ENCODE assay signal across 19 cellular contexts in the genomic region with DNA sequence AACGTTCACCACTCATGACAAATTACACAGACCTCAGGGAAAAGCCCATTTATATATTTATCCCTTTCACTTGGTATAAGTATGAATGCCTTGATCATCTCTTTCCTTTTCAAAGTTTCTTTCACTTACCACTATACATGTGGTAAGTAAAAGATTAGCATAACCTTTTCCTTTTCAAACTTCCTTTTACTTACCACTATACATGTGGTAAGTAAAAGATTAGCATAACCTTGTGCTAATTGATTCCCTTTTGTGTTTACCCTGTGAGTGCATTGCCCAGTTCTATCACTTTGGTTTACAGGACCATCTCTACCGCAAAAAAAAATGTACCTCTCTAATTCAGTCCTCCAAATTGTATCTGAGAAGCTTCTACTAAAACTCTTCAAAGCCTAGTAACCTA. TPM values are rescaled to one million over a fixed set of nuclear protein-coding genes. Genes with fewer than 3 reads are reported as not detected.
DNase-seq lines count a peak whose midpoint lies in the region; ATAC-seq, FAIRE-seq and TF ChIP-seq lines count a peak whose summit lies in the region.
"Had no signal": no experiment of that assay in that cellular context is flagged by ENCODE, and none has a peak within 500 bp of the region (broad histone marks: within the 10 kb centered on the region; RNA-seq: fewer than 3 reads in every experiment).

No MANE protein-coding gene starts in this region.

- DNase-seq in A549 (ENCODE audit: low read depth in 1 of 2, low spot score in 1 of 2), result no peak
- DNase-seq in H1 (ENCODE audit: low read depth in 1 of 2, low spot score in 2 of 2), result no peak
- no peak for DNase-seq in lower lobe of right lung
- DNase-seq in neuronal stem cell (ENCODE audit: low spot score), result no peak
- DNase-seq in stimulated activated CD4-positive, alpha-beta T cell treated with anti-CD3 and anti-CD28 coated beads, Interleukin-15, amount 100 ng/mL, for 24 hours, result no peak
- DNase-seq: C1 segment of cervical spinal cord, KG1, NCI-H1048, NCI-H226, NCI-H69, Right ventricle myocardium superior, SK-N-SH had no signal

- H4K91ac ChIP-seq in H1 (replicated peaks; ENCODE audit: insufficient read length, low read length), result no peak overlapping the region
- H4K91ac ChIP-seq in neuronal stem cell (ENCODE audit: low read depth, low read length, poor library complexity), result no peak overlapping the region

- H2BK20ac ChIP-seq in H1 (ENCODE audit: low read length), result no peak overlapping the region

- H3K36me3 ChIP-seq in HUES48 (ENCODE audit: control insufficient read depth, insufficient read depth, low read length), result no peaks in the 10 kb centered on the region
- no peaks in the 10 kb centered on the region for H3K36me3 ChIP-seq in H1 (ENCODE audit: control insufficient read depth in 2 of 4, insufficient read depth in 4 of 4, low read length in 3 of 4)
- H3K36me3 ChIP-seq in lower lobe of right lung, result no peaks in the 10 kb centered on the region
- no peaks in the 10 kb centered on the region for H3K36me3 ChIP-seq in neuronal stem cell (replicated peaks in 1 of 2; ENCODE audit: control insufficient read depth in 2 of 2, insufficient read depth in 2 of 2, low read length in 2 of 2)

- TF ChIP-seq EP300 in A549 (IDR thresholded peaks at IDR 0.05) (no peak), H1 (IDR thresholded peaks at IDR 0.05; ENCODE audit: borderline replicate concordance in 1 of 2, low read depth in 2 of 2, low read length in 2 of 2) (no peak)

- H3K9ac ChIP-seq in HUES48 (ENCODE audit: low read depth, low read length) (no peak overlapping the region), H1 (replicated peaks in 1 of 4; ENCODE audit: extremely low read depth in 1 of 4, low read depth in 3 of 4, low read length in 3 of 4) (no peak overlapping the region), neuronal stem cell (ENCODE audit: low read depth, low read length, poor library complexity) (no peak overlapping the region)
- H3K9ac ChIP-seq: SK-N-SH had no signal

- H2BK5ac ChIP-seq in H1 (ENCODE audit: low read depth, low read length) (peak overlapping the region; percentile 97; the same call in 1 of the 2 replicates), neuronal stem cell (ENCODE audit: low read length) (no peak overlapping the region)

- H2BK15ac ChIP-seq in H1 (ENCODE audit: low read length) (no peak overlapping the region), neuronal stem cell (ENCODE audit: low read length) (no peak overlapping the region)

- no peak overlapping the region for H3K56ac ChIP-seq in H1 (replicated peaks; ENCODE audit: insufficient read length, low read depth, low read length)

- TF ChIP-seq RAD21 in A549 (conservative IDR thresholded peaks at IDR 0.05 in 1 of 2, IDR thresholded peaks at IDR 0.05 in 1 of 2), result no peak
- no peak for TF ChIP-seq RAD21 in H1 (IDR thresholded peaks at IDR 0.05 in 1 of 2, conservative IDR thresholded peaks at IDR 0.05 in 1 of 2; ENCODE audit: low read depth in 2 of 2, low read length in 2 of 2)

- ATAC-seq in A549 (no peak), GM19025 (IDR thresholded peaks at IDR 0.05; ENCODE audit: low read depth, unreplicated experiment) (peak; percentile 61), GM21515 (IDR thresholded peaks at IDR 0.05; ENCODE audit: unreplicated experiment) (no peak), lower lobe of right lung (no peak)
- ATAC-seq: Panc1 had no signal

- H3K18ac ChIP-seq in H1 (ENCODE audit: extremely low read depth, low read length) (peak overlapping the region; percentile 17; the same call in 1 of the 2 replicates), neuronal stem cell (ENCODE audit: low read length) (no peak overlapping the region)

- no peak overlapping the region for H3K4me2 ChIP-seq in A549
- H3K4me2 ChIP-seq in H1 (ENCODE audit: insufficient read depth in 1 of 2, low read depth in 2 of 2, low read length in 2 of 2), result no peak overlapping the region; a peak in 1 of 4 replicates
- H3K4me2 ChIP-seq in neuronal stem cell (ENCODE audit: insufficient read depth, low read length, poor library complexity, severe bottlenecking), result no peak overlapping the region
- H3K4me2 ChIP-seq: SK-N-SH had no signal

- H3K9me3 ChIP-seq in A549 (no peaks in the 10 kb centered on the region), HUES48 (ENCODE audit: control insufficient read depth, insufficient read depth, low read length) (peaks cover 4% of the 10 kb centered on the region; the same call in 1 of the 2 replicates), H1 (ENCODE audit: insufficient read depth in 2 of 2, low read depth in 1 of 2, low read length in 1 of 2) (0 out of 4 replicates have a peak, but pooled peaks cover 0 to 6% of the 10 kb centered on the region in 2 experiments), lower lobe of right lung (no peaks in the 10 kb centered on the region), neuronal stem cell (replicated peaks in 1 of 2; ENCODE audit: control insufficient read depth in 2 of 2, insufficient read depth in 1 of 2, low read depth in 1 of 2, low read length in 2 of 2) (no peaks in the 10 kb centered on the region)
- H3K9me3 ChIP-seq: SK-N-SH had no signal

- no peaks in the 10 kb centered on the region for H3K23me2 ChIP-seq in H1 (ENCODE audit: low read depth, low read length)

- no peak for TF ChIP-seq CTCF in A549 (IDR thresholded peaks at IDR 0.05)
- TF ChIP-seq CTCF in H1 (IDR thresholded peaks at IDR 0.05; ENCODE audit: control extremely low read depth in 1 of 3, insufficient read depth in 1 of 3, low read depth in 1 of 3, low read length in 3 of 3), result no peak
- TF ChIP-seq CTCF in lower lobe of right lung (IDR thresholded peaks at IDR 0.05), result no peak

- no peaks in the 10 kb centered on the region for H3K79me2 ChIP-seq in H1 (ENCODE audit: control insufficient read depth in 1 of 2, insufficient read depth in 2 of 2, low read length in 2 of 2)

- no peak overlapping the region for H2AK5ac ChIP-seq in H1 (ENCODE audit: low read depth, low read length)
- no peak overlapping the region for H2AK5ac ChIP-seq in neuronal stem cell (ENCODE audit: low read depth, low read length)

- H3K4ac ChIP-seq in H1 (replicated peaks; ENCODE audit: insufficient read length, low read depth, low read length), result no peak overlapping the region
- H3K4ac ChIP-seq in neuronal stem cell (ENCODE audit: low read length), result no peak overlapping the region

- intact Hi-C loops in lower lobe of right lung (cut with DNase I), result no loop called here

- no peak overlapping the region; the same call in 1 of the 2 replicates for H2BK12ac ChIP-seq in H1 (ENCODE audit: low read depth, low read length)
- no peak overlapping the region for H2BK12ac ChIP-seq in neuronal stem cell (ENCODE audit: low read length)

- peak overlapping the region; percentile 57 for H4K5ac ChIP-seq in H1 (ENCODE audit: insufficient read length, low read depth, low read length)

- H2BK120ac ChIP-seq in H1 (replicated peaks; ENCODE audit: low read depth, low read length) (no peak overlapping the region), neuronal stem cell (ENCODE audit: low read depth, low read length) (no peak overlapping the region)

- 52% methylated on average over 2 of the region's 2 CpGs for WGBS in A549 (ENCODE audit: missing lambda C conversion rate)
- WGBS in H1 (ENCODE audit: extremely low coverage in 1 of 2, insufficient coverage in 1 of 2, insufficient read length in 1 of 2, insufficient replicate concordance in 2 of 2, low coverage in 1 of 2, low lambda C conversion rate in 2 of 2, missing lambda C conversion rate in 1 of 2), 2 experiments, result 22% methylated on average over 2 of the region's 2 CpGs; no CpG with 5 or more reads in 1 of the 2 experiments
- WGBS in neuronal stem cell (ENCODE audit: extremely low coverage in 2 of 2, insufficient read length in 2 of 2, insufficient replicate concordance in 1 of 2), 2 donors, result no CpG with 5 or more reads among the region's 2 CpGs

- H4K8ac ChIP-seq in H1 (ENCODE audit: extremely low read depth, insufficient read depth, low read length), result no peak overlapping the region
- no peak overlapping the region for H4K8ac ChIP-seq in neuronal stem cell (ENCODE audit: low read depth, low read length)

- CTCF ChIA-PET in A549 (lab: Yijun Ruan, JAX) (no interaction called here), H1 (lab: Charles Lee; ENCODE audit: partially characterized antibody) (interaction anchor here (1.1 kb wide), 1 partner anchor 674 kb away, joined by 3 read pairs; no protein-coding TSS in a partner anchor)

- peak; percentile 96 for FAIRE-seq in A549 (lab: Jason Lieb, UNC)
- no peak for FAIRE-seq in H1 (lab: Jason Lieb, UNC)

- no peak overlapping the region for H3K23ac ChIP-seq in H1 (ENCODE audit: insufficient read length)
- H3K23ac ChIP-seq in neuronal stem cell (ENCODE audit: low read depth, low read length, poor library complexity), result no peak overlapping the region

- no peak overlapping the region for H3K27ac ChIP-seq in A549
- peak overlapping the region; percentile 59 for H3K27ac ChIP-seq in HUES48 (ENCODE audit: low read depth, low read length)
- H3K27ac ChIP-seq in H1 (ENCODE audit: low read depth, low read length), result no peak overlapping the region
- no peak overlapping the region for H3K27ac ChIP-seq in lower lobe of right lung
- no peak overlapping the region for H3K27ac ChIP-seq in neuronal stem cell (replicated peaks; ENCODE audit: low read length)
- H3K27ac ChIP-seq: HL-60 had no signal

- POLR2A ChIA-PET in A549 (lab: Yijun Ruan, JAX) (no interaction called here), H1 (lab: Charles Lee; ENCODE audit: partially characterized antibody) (interaction anchor here (0.8 to 1.0 kb wide), 2 partner anchors 10 to 674 kb away, joined by 3 read pairs; no protein-coding TSS in a partner anchor)

- H3K27me3 ChIP-seq in HUES48 (ENCODE audit: control insufficient read depth, insufficient read depth, low read length), result peaks cover 17% of the 10 kb centered on the region; the same call in 1 of the 2 replicates
- H3K27me3 ChIP-seq in H1 (replicated peaks in 1 of 4; ENCODE audit: control insufficient read depth in 3 of 4, extremely low read depth in 1 of 4, insufficient read depth in 3 of 4, low read length in 3 of 4), result no peaks in the 10 kb centered on the region
- no peaks in the 10 kb centered on the region for H3K27me3 ChIP-seq in lower lobe of right lung (ENCODE audit: low read depth)
- H3K27me3 ChIP-seq in neuronal stem cell (ENCODE audit: control insufficient read depth in 3 of 3, insufficient read depth in 3 of 3, low read depth in 1 of 3, low read length in 3 of 3), result peaks cover 0 to 3% (median 0%) of the 10 kb centered on the region in 3 experiments

- no peaks in the 10 kb centered on the region for H4K20me1 ChIP-seq in H1 (replicated peaks in 1 of 2; ENCODE audit: control insufficient read depth in 1 of 2, insufficient read depth in 2 of 2, low read length in 2 of 2)

- TF ChIP-seq POLR2A in A549 (IDR thresholded peaks at IDR 0.05; ENCODE audit: low read length) (no peak), H1 (IDR thresholded peaks at IDR 0.05; ENCODE audit: control extremely low read depth in 1 of 2, low read depth in 2 of 2, low read length in 2 of 2) (no peak)

- H3K14ac ChIP-seq in H1 (ENCODE audit: insufficient read length) (no peak overlapping the region), neuronal stem cell (ENCODE audit: low read length) (no peak overlapping the region)

- H3K4me3 ChIP-seq in A549 (no peak overlapping the region), HUES48 (ENCODE audit: low read depth, low read length) (peak overlapping the region; percentile 10; the same call in 1 of the 2 replicates), H1 (ENCODE audit: extremely low read depth in 1 of 4, insufficient read depth in 2 of 4, low read depth in 3 of 4, low read length in 4 of 4) (peak overlapping the region in 1 of 4 experiments; percentile 40; a peak in 1 of 8 replicates), lower lobe of right lung (no peak overlapping the region), neuronal stem cell (ENCODE audit: low read length in 2 of 2) (no peak overlapping the region)

- H3K79me1 ChIP-seq in H1 (ENCODE audit: low read depth, low read length), result no peaks in the 10 kb centered on the region
- no peaks in the 10 kb centered on the region for H3K79me1 ChIP-seq in neuronal stem cell (ENCODE audit: low read depth, low read length)

- H3K4me1 ChIP-seq in A549 (no peaks in the 10 kb centered on the region), HUES48 (ENCODE audit: control insufficient read depth, insufficient read depth, low read length) (peaks cover 15% of the 10 kb centered on the region), H1 (replicated peaks in 1 of 4; ENCODE audit: control insufficient read depth in 3 of 4, insufficient read depth in 4 of 4, low read length in 3 of 4) (peaks cover 0 to 5% (median 3%) of the 10 kb centered on the region in 4 experiments; a peak in 3 of 7 replicates), lower lobe of right lung (no peaks in the 10 kb centered on the region), neuronal stem cell (ENCODE audit: control insufficient read depth in 2 of 2, insufficient read depth in 1 of 2, low read depth in 1 of 2, low read length in 2 of 2) (no peaks in the 10 kb centered on the region)

- H2AFZ ChIP-seq in H1 (ENCODE audit: low read length) (no peak overlapping the region), neuronal stem cell (ENCODE audit: low read length) (no peak overlapping the region)

RNA-seq across cellular contexts. Expression of gene TCEANC, which starts 32.7 kb away (rescaled TPM):
- polyA plus RNA-seq in A549 (2011; rRNA removed) (2.4 and 2.7 TPM in 2 replicates), A549 (2017; fragmentation: RNase III; extraction: RNeasy Plus Mini Kit Qiagen cat#74134 plus additional on column Dnase treatment) (0.62 to 0.96 TPM (median 0.81 TPM) in 3 replicates), H1 (2011; rRNA removed) (0.47 and 0.88 TPM in 2 replicates)
- 0.28 and 0.31 TPM in 2 replicates for polyA plus RNA-seq in A549 (2012; cell fraction: cytosol; rRNA removed)
- polyA plus RNA-seq in A549 (2012; cell fraction: nucleus; rRNA removed), result 0.23 and 0.43 TPM in 2 replicates
- polyA minus RNA-seq in A549 (2011; rRNA and poly(A)+ RNA removed), result 1.4 and 3.8 TPM in 2 replicates
- total RNA-seq in H1 (2021; fragmentation: NEBNext Ultra II Directional; extraction: Animal tissue kit (Norgen Biotek cat#: 25700)), result 2.0 and 3.2 TPM in 2 replicates
- 1.5 TPM for polyA plus RNA-seq in H1 (2011; cell fraction: cytosol; rRNA removed)
- polyA plus RNA-seq in H1 (2011; cell fraction: nucleus; rRNA removed), result 0.78 TPM
- 0.94 to 2.2 TPM (median 1.5 TPM) in 4 replicates for polyA plus RNA-seq in H1 (2012, experiment 1 of 2)
- 0.25 TPM for polyA plus RNA-seq in H1 (2012, experiment 2 of 2)
- 1.2 TPM for polyA plus RNA-seq in H1 (2013, experiment 1 of 2)
- polyA plus RNA-seq in H1 (2013, experiment 2 of 2), result 1.1 TPM
- polyA minus RNA-seq in H1 (2011; rRNA and poly(A)+ RNA removed), result 2.2 and 4.1 TPM in 2 replicates
- polyA minus RNA-seq in H1 (2011; cell fraction: cytosol; rRNA and poly(A)+ RNA removed), result 1.5 TPM
- 2.9 TPM for polyA minus RNA-seq in H1 (2011; cell fraction: nucleus; rRNA and poly(A)+ RNA removed)
- 8.4 TPM for total RNA-seq in lower lobe of right lung
- 1.9 TPM for polyA plus RNA-seq in neuronal stem cell (2013, experiment 1 of 2)
- 1.9 TPM for polyA plus RNA-seq in neuronal stem cell (2013, experiment 2 of 2)

RNA-seq across cellular contexts. Expression of gene EGFL6, which starts 50.8 kb away (rescaled TPM):
- polyA plus RNA-seq in A549 (2011; rRNA removed) (not detected in 2 replicates), A549 (2017; fragmentation: RNase III; extraction: RNeasy Plus Mini Kit Qiagen cat#74134 plus additional on column Dnase treatment) (not detected in 3 replicates), H1 (2011; rRNA removed) (1.1 TPM in 2 replicates)
- polyA plus RNA-seq in A549 (2012; cell fraction: cytosol; rRNA removed), result not detected in 2 replicates
- not detected in 2 replicates for polyA plus RNA-seq in A549 (2012; cell fraction: nucleus; rRNA removed)
- polyA minus RNA-seq in A549 (2011; rRNA and poly(A)+ RNA removed), result not detected in 2 replicates
- 0.93 and 1.0 TPM in 2 replicates for total RNA-seq in H1 (2021; fragmentation: NEBNext Ultra II Directional; extraction: Animal tissue kit (Norgen Biotek cat#: 25700))
- polyA plus RNA-seq in H1 (2011; cell fraction: cytosol; rRNA removed), result 1.7 TPM
- polyA plus RNA-seq in H1 (2011; cell fraction: nucleus; rRNA removed), result 0.90 TPM
- 1.3 to 1.5 TPM (median 1.4 TPM) in 4 replicates for polyA plus RNA-seq in H1 (2012, experiment 1 of 2)
- polyA plus RNA-seq in H1 (2012, experiment 2 of 2), result 0.10 TPM
- polyA plus RNA-seq in H1 (2013, experiment 1 of 2), result 2.1 TPM
- 2.1 TPM for polyA plus RNA-seq in H1 (2013, experiment 2 of 2)
- 0.57 and 2.1 TPM in 2 replicates for polyA minus RNA-seq in H1 (2011; rRNA and poly(A)+ RNA removed)
- polyA minus RNA-seq in H1 (2011; cell fraction: cytosol; rRNA and poly(A)+ RNA removed), result 0.88 TPM
- polyA minus RNA-seq in H1 (2011; cell fraction: nucleus; rRNA and poly(A)+ RNA removed), result 0.90 TPM
- 9.3 TPM for total RNA-seq in lower lobe of right lung
- 1.0 TPM for polyA plus RNA-seq in neuronal stem cell (2013, experiment 1 of 2)
- polyA plus RNA-seq in neuronal stem cell (2013, experiment 2 of 2), result 0.94 TPM
- total RNA-seq: A172, M059J, Right ventricle myocardium superior had no signal
